Comparison of ENCODE assay signal across 8 cellular contexts in genomic region chr17:1454541-1454940, GRCh38. TPM values are rescaled to one million over a fixed set of nuclear protein-coding genes. Genes with fewer than 3 reads are reported as not detected.
DNase-seq lines count a peak whose midpoint lies in the region; ATAC-seq and TF ChIP-seq lines count a peak whose summit lies in the region.

No MANE protein-coding gene starts in this region.

- peaks cover 29% of the 10 kb centered on the region for H3K4me1 Mint-ChIP-seq in T-helper 17 cell

- peaks cover 65% of the 10 kb centered on the region for H3K79me2 ChIP-seq in GM23248 (ENCODE audit: insufficient read depth)

- peak overlapping the region; percentile 87 for H3K27ac Mint-ChIP-seq in T-helper 17 cell

- DNase-seq in GM23248: peak; percentile 26
- DNase-seq in T-helper 17 cell: no peak
- DNase-seq in fibroblast of villous mesenchyme (ENCODE audit: low read depth): no peak
- no peak for DNase-seq in skeletal muscle cell (ENCODE audit: low read depth)
- no peak for DNase-seq in stimulated activated CD4-positive, alpha-beta T cell treated with anti-CD3 and anti-CD28 coated beads, Interleukin-2, amount 100 ng/mL, for 24 hours
- DNase-seq in NCI-H1436 (lab: John Stamatoyannopoulos, UW): no peak

- 58 to 61% methylated on average over 9 of the region's 9 CpGs for WGBS in GM23248 (ENCODE audit: low coverage in 1 of 2, low lambda C conversion rate in 2 of 2, missing lambda C conversion rate in 2 of 2), 2 experiments

- H3K27ac ChIP-seq in GM23248: peak overlapping the region; percentile 95

- H3K36me3 ChIP-seq in GM23248 (ENCODE audit: low read depth): no peaks in the 10 kb centered on the region; the same call in 1 of the 2 replicates

- H3K9me3 ChIP-seq in GM23248 (ENCODE audit: low read depth) (no peaks in the 10 kb centered on the region), T-helper 17 cell (ENCODE audit: control insufficient read depth, low read length, poor library complexity, severe bottlenecking) (no peaks in the 10 kb centered on the region)

- H3K36me3 Mint-ChIP-seq in T-helper 17 cell (ENCODE audit: low read depth): no peaks in the 10 kb centered on the region

- no peaks in the 10 kb centered on the region for H3K27me3 Mint-ChIP-seq in T-helper 17 cell

- H3K27me3 ChIP-seq in GM23248 (replicated peaks; ENCODE audit: insufficient read depth): no peaks in the 10 kb centered on the region

- peak overlapping the region; percentile 98 for H3K9ac ChIP-seq in GM23248

- H4K20me1 ChIP-seq in GM23248 (ENCODE audit: insufficient read depth): peaks cover 20% of the 10 kb centered on the region

- in situ Hi-C loops in GM23248 (cut with MboI): no loop called here

- ATAC-seq in T-helper 17 cell: no peak
- no peak for ATAC-seq in GM21367 (IDR thresholded peaks at IDR 0.05; ENCODE audit: unreplicated experiment)
- ATAC-seq in GM18868 (IDR thresholded peaks at IDR 0.05; ENCODE audit: unreplicated experiment): no peak

- peak overlapping the region; percentile 86 for H3K4me3 ChIP-seq in GM23248
- peak overlapping the region; percentile 70 for H3K4me3 ChIP-seq in fibroblast of villous mesenchyme (ENCODE audit: low read depth, low read length)
- H3K4me3 ChIP-seq in skeletal muscle cell (ENCODE audit: low read depth, low read length): peak overlapping the region; percentile 95

- H2AFZ ChIP-seq in GM23248: no peak overlapping the region

- peaks cover 18% of the 10 kb centered on the region; the same call in 1 of the 2 replicates for H3K4me1 ChIP-seq in GM23248 (ENCODE audit: insufficient read depth)

- peak overlapping the region; percentile 87 for H3K4me3 Mint-ChIP-seq in T-helper 17 cell

- no peak for TF ChIP-seq CTCF in fibroblast of villous mesenchyme (IDR thresholded peaks at IDR 0.05; ENCODE audit: insufficient read depth, low read depth, low read length)

- H3K9me2 ChIP-seq in GM23248 (ENCODE audit: insufficient read depth): no peaks in the 10 kb centered on the region

- peaks cover 29% of the 10 kb centered on the region for H3F3A ChIP-seq in GM23248 (ENCODE audit: insufficient read depth)

- peak overlapping the region; percentile 81 for H3K4me2 ChIP-seq in GM23248 (ENCODE audit: unreplicated experiment)

RNA-seq across cellular contexts. Expression of gene CRK, which starts 1.5 kb away (rescaled TPM):
- 113 and 117 TPM in 2 replicates for total RNA-seq in GM23248 (2014; rRNA removed; shearing (Covaris generic))
- polyA plus RNA-seq in GM23248 (2016; fragmentation: Nextera tagmentation; extraction: Ambion mirVana): 86.0 and 93.6 TPM in 2 replicates
- total RNA-seq in T-helper 17 cell: 10 to 100 TPM; 14.8 to 17.4 TPM
- 99.5 and 149 TPM in 2 replicates for total RNA-seq in fibroblast of villous mesenchyme

RNA-seq across cellular contexts. Expression of gene MYO1C, which starts 37.9 kb away (rescaled TPM):
- 206 and 218 TPM in 2 replicates for total RNA-seq in GM23248 (2014; rRNA removed; shearing (Covaris generic))
- polyA plus RNA-seq in GM23248 (2016; fragmentation: Nextera tagmentation; extraction: Ambion mirVana): 196 and 197 TPM in 2 replicates
- total RNA-seq in T-helper 17 cell (10 to 100 TPM; 29.5 to 43.1 TPM), fibroblast of villous mesenchyme (227 and 267 TPM in 2 replicates)

RNA-seq across cellular contexts. Expression of gene YWHAE, which starts 54.5 kb away (rescaled TPM):
- total RNA-seq in GM23248 (2014; rRNA removed; shearing (Covaris generic)): 255 and 287 TPM in 2 replicates
- 599 and 605 TPM in 2 replicates for polyA plus RNA-seq in GM23248 (2016; fragmentation: Nextera tagmentation; extraction: Ambion mirVana)
- 100 to 1,000 TPM; 142 to 146 TPM for total RNA-seq in T-helper 17 cell
- total RNA-seq in fibroblast of villous mesenchyme: 458 and 562 TPM in 2 replicates
